ENCODE assay signal across 15 cellular contexts in genomic region chr2:196123679-196124373, GRCh38. TPM values are rescaled to one million over a fixed set of nuclear protein-coding genes. Genes with fewer than 3 reads are reported as not detected.
DNase-seq lines count a peak whose midpoint lies in the region; ATAC-seq, FAIRE-seq and TF ChIP-seq lines count a peak whose summit lies in the region.
"Had no signal": no experiment of that assay in that cellular context is flagged by ENCODE, and none has a peak within 500 bp of the region (broad histone marks: within the 10 kb centered on the region; RNA-seq: fewer than 3 reads in every experiment).

No MANE protein-coding gene starts in this region.

- no peaks in the 10 kb centered on the region for H4K20me1 ChIP-seq in H1 (replicated peaks in 1 of 2; ENCODE audit: control insufficient read depth in 1 of 2, insufficient read depth in 2 of 2, low read length in 2 of 2)

- H3K4me2 ChIP-seq in H1 (ENCODE audit: insufficient read depth in 1 of 2, low read depth in 2 of 2, low read length in 2 of 2): no peak overlapping the region

- POLR2A ChIA-PET in H1 (lab: Charles Lee; ENCODE audit: partially characterized antibody): no interaction called here

- no peak overlapping the region for H3K23ac ChIP-seq in H1 (ENCODE audit: insufficient read length)

- no peak overlapping the region for H3K14ac ChIP-seq in H1 (ENCODE audit: insufficient read length)

- H3K79me2 ChIP-seq in H1 (ENCODE audit: control insufficient read depth in 1 of 2, insufficient read depth in 2 of 2, low read length in 2 of 2): no peaks in the 10 kb centered on the region

- H3K56ac ChIP-seq in H1 (replicated peaks; ENCODE audit: insufficient read length, low read depth, low read length): no peak overlapping the region

- H2BK15ac ChIP-seq in H1 (ENCODE audit: low read length): no peak overlapping the region

- H2BK120ac ChIP-seq in H1 (replicated peaks; ENCODE audit: low read depth, low read length): no peak overlapping the region

- no peak overlapping the region for H3K4me3 ChIP-seq in H1 (ENCODE audit: extremely low read depth in 1 of 4, insufficient read depth in 2 of 4, low read depth in 3 of 4, low read length in 4 of 4)
- H3K4me3 ChIP-seq: lower lobe of right lung, tibial nerve had no signal

- TF ChIP-seq CTCF in H1 (IDR thresholded peaks at IDR 0.05; ENCODE audit: control extremely low read depth in 1 of 3, insufficient read depth in 1 of 3, low read depth in 1 of 3, low read length in 3 of 3): no peak

- H3K4ac ChIP-seq in H1 (replicated peaks; ENCODE audit: insufficient read length, low read depth, low read length): no peak overlapping the region

- peaks cover 0 to 4% (median 1%) of the 10 kb centered on the region in 4 experiments; a peak in 3 of 8 replicates for H3K36me3 ChIP-seq in H1 (ENCODE audit: control insufficient read depth in 2 of 4, insufficient read depth in 4 of 4, low read length in 3 of 4)
- H3K36me3 ChIP-seq: lower lobe of right lung, tibial nerve had no signal

- H3K18ac ChIP-seq in H1 (ENCODE audit: extremely low read depth, low read length): no peak overlapping the region

- H3K79me1 ChIP-seq in H1 (ENCODE audit: low read depth, low read length): no peaks in the 10 kb centered on the region

- CTCF ChIA-PET in H1 (lab: Charles Lee; ENCODE audit: partially characterized antibody): interaction anchor here (1.1 kb wide), 1 partner anchor 9 kb away, joined by 4 read pairs; no protein-coding TSS in a partner anchor

- H2BK12ac ChIP-seq in H1 (ENCODE audit: low read depth, low read length): peak overlapping the region; percentile 9; the same call in 1 of the 2 replicates

- no peak overlapping the region for H4K8ac ChIP-seq in H1 (ENCODE audit: extremely low read depth, insufficient read depth, low read length)

- ATAC-seq in HG02571 (IDR thresholded peaks at IDR 0.05; ENCODE audit: unreplicated experiment): no peak
- ATAC-seq: lower lobe of right lung had no signal

- H4K5ac ChIP-seq in H1 (ENCODE audit: insufficient read length, low read depth, low read length): no peak overlapping the region

- H3K23me2 ChIP-seq in H1 (ENCODE audit: low read depth, low read length): no peaks in the 10 kb centered on the region

- 92% methylated on average over 6 of the region's 6 CpGs; no CpG with 5 or more reads in 1 of the 2 experiments for WGBS in H1 (ENCODE audit: extremely low coverage in 1 of 2, insufficient coverage in 1 of 2, insufficient read length in 1 of 2, insufficient replicate concordance in 2 of 2, low coverage in 1 of 2, low lambda C conversion rate in 2 of 2, missing lambda C conversion rate in 1 of 2), 2 experiments

- peak overlapping the region; percentile 74 for H2AFZ ChIP-seq in H1 (ENCODE audit: low read length)

- no peak overlapping the region for H3K9ac ChIP-seq in H1 (replicated peaks in 1 of 4; ENCODE audit: extremely low read depth in 1 of 4, low read depth in 3 of 4, low read length in 3 of 4)

- no peaks in the 10 kb centered on the region for H3K4me1 ChIP-seq in H1 (replicated peaks in 1 of 4; ENCODE audit: control insufficient read depth in 3 of 4, insufficient read depth in 4 of 4, low read length in 3 of 4)
- H3K4me1 ChIP-seq: lower lobe of right lung, tibial nerve had no signal

- no peak for TF ChIP-seq EP300 in H1 (IDR thresholded peaks at IDR 0.05; ENCODE audit: borderline replicate concordance in 1 of 2, low read depth in 2 of 2, low read length in 2 of 2)

- H2BK20ac ChIP-seq in H1 (ENCODE audit: low read length): no peak overlapping the region

- no peak overlapping the region for H2BK5ac ChIP-seq in H1 (ENCODE audit: low read depth, low read length)

- H3K27me3 ChIP-seq in H1 (replicated peaks in 1 of 4; ENCODE audit: control insufficient read depth in 3 of 4, extremely low read depth in 1 of 4, insufficient read depth in 3 of 4, low read length in 3 of 4): no peaks in the 10 kb centered on the region
- H3K27me3 ChIP-seq: tibial nerve had no signal

- H3K27ac ChIP-seq in H1 (ENCODE audit: low read depth, low read length): no peak overlapping the region
- H3K27ac ChIP-seq: lower lobe of right lung, tibial nerve had no signal

- no peak overlapping the region for H2AK5ac ChIP-seq in H1 (ENCODE audit: low read depth, low read length)

- TF ChIP-seq POLR2A in H1 (IDR thresholded peaks at IDR 0.05; ENCODE audit: control extremely low read depth in 1 of 2, low read depth in 2 of 2, low read length in 2 of 2): no peak

- no peak for FAIRE-seq in H1 (lab: Jason Lieb, UNC)
- no peak for FAIRE-seq in RCC 7860 (lab: Jason Lieb, UNC)

- DNase-seq in AG20443 (ENCODE audit: low spot score) (peak; percentile 24), RPMI7951 (ENCODE audit: low read depth) (peak; percentile 48), H1 (ENCODE audit: low read depth in 1 of 2, low spot score in 2 of 2) (no peak), myocyte (ENCODE audit: low read depth) (peak; percentile 32), occipital lobe (lab: John Stamatoyannopoulos, UW) (no peak), RCC 7860 (ENCODE audit: low spot score) (no peak)
- DNase-seq in activated CD4-positive, CD25-positive, alpha-beta regulatory T cell treated with anti-CD3 and anti-CD28 coated beads, Interleukin-2, amount 50 U/mL, for 72 hours: no peak
- DNase-seq: ACHN; activated CD4-positive, alpha-beta T cell treated with anti-CD3 and anti-CD28 coated beads for 4 hours; activated T-cell treated with anti-CD3 and anti-CD28 coated beads, Interleukin-2, amount 50 U/mL, for 48 hours; anterior cingulate cortex; lower lobe of right lung; NCI-H446 had no signal

- H3K9me3 ChIP-seq in H1 (ENCODE audit: insufficient read depth in 2 of 2, low read depth in 1 of 2, low read length in 1 of 2): peaks cover 12 to 14% of the 10 kb centered on the region in 2 experiments; a peak in 3 of 4 replicates
- H3K9me3 ChIP-seq: tibial nerve had no signal

- no peak for TF ChIP-seq RAD21 in H1 (IDR thresholded peaks at IDR 0.05 in 1 of 2, conservative IDR thresholded peaks at IDR 0.05 in 1 of 2; ENCODE audit: low read depth in 2 of 2, low read length in 2 of 2)

- no peak overlapping the region for H4K91ac ChIP-seq in H1 (replicated peaks; ENCODE audit: insufficient read length, low read length)

TF ChIP-seq in H1, 55 proteins besides CTCF, POLR2A, EP300 and RAD21:
- TF ChIP-seq SIX5 (IDR thresholded peaks at IDR 0.05; ENCODE audit: low read depth, low read length) (no peak), CHD1 (IDR thresholded peaks at IDR 0.05; ENCODE audit: low read depth, low read length) (no peak), SIN3A (conservative IDR thresholded peaks at IDR 0.05 in 1 of 2, IDR thresholded peaks at IDR 0.05 in 1 of 2; ENCODE audit: low read depth in 1 of 2, low read length in 2 of 2) (no peak), PHF8 (conservative IDR thresholded peaks at IDR 0.05; ENCODE audit: low read depth, low read length) (no peak), ATF2 (IDR thresholded peaks at IDR 0.05; ENCODE audit: low read length) (no peak)
TF ChIP-seq in H1: peak in this region for 0.

RNA-seq across cellular contexts. Expression of gene STK17B, which starts 47.6 kb away (rescaled TPM):
- total RNA-seq in RPMI7951 (2014; rRNA removed; shearing (Covaris generic)): 69.9 and 75.5 TPM in 2 replicates
- total RNA-seq in H1 (2021; fragmentation: NEBNext Ultra II Directional; extraction: Animal tissue kit (Norgen Biotek cat#: 25700)): 10.5 and 11.8 TPM in 2 replicates
- polyA plus RNA-seq in H1 (2011; rRNA removed): 0.88 and 1.8 TPM in 2 replicates
- 2.1 TPM for polyA plus RNA-seq in H1 (2011; cell fraction: cytosol; rRNA removed)
- polyA plus RNA-seq in H1 (2011; cell fraction: nucleus; rRNA removed): 0.81 TPM
- 1.5 to 6.2 TPM (median 2.0 TPM) in 4 replicates for polyA plus RNA-seq in H1 (2012, experiment 1 of 2)
- polyA plus RNA-seq in H1 (2012, experiment 2 of 2): 0.47 TPM
- polyA plus RNA-seq in H1 (2013, experiment 1 of 2): 4.5 TPM
- polyA plus RNA-seq in H1 (2013, experiment 2 of 2): 4.4 TPM
- 3.7 and 8.3 TPM in 2 replicates for polyA minus RNA-seq in H1 (2011; rRNA and poly(A)+ RNA removed)
- 4.5 TPM for polyA minus RNA-seq in H1 (2011; cell fraction: cytosol; rRNA and poly(A)+ RNA removed)
- polyA minus RNA-seq in H1 (2011; cell fraction: nucleus; rRNA and poly(A)+ RNA removed): 6.0 TPM
- total RNA-seq in myocyte: 73.9 and 80.1 TPM in 2 replicates
- 12.1 TPM for polyA plus RNA-seq in myocyte (2012)
- 8.1 TPM for total RNA-seq in occipital lobe

RNA-seq across cellular contexts. Expression of gene DNAH7, which starts 55.2 kb away (rescaled TPM):
- total RNA-seq in RPMI7951 (2014; rRNA removed; shearing (Covaris generic)): 0.78 and 1.3 TPM in 2 replicates
- 0.07 and 0.21 TPM in 2 replicates for total RNA-seq in H1 (2021; fragmentation: NEBNext Ultra II Directional; extraction: Animal tissue kit (Norgen Biotek cat#: 25700))
- polyA plus RNA-seq in H1 (2011; rRNA removed): 0.08 TPM in 2 replicates
- polyA plus RNA-seq in H1 (2011; cell fraction: cytosol; rRNA removed): 0.05 TPM
- 0.41 TPM for polyA plus RNA-seq in H1 (2011; cell fraction: nucleus; rRNA removed)
- 0.12 to 0.54 TPM (median 0.23 TPM) in 4 replicates for polyA plus RNA-seq in H1 (2012, experiment 1 of 2)
- not detected for polyA plus RNA-seq in H1 (2012, experiment 2 of 2)
- 0.08 TPM for polyA plus RNA-seq in H1 (2013, experiment 1 of 2)
- polyA plus RNA-seq in H1 (2013, experiment 2 of 2): 0.07 TPM
- 0.09 and 0.17 TPM in 2 replicates for polyA minus RNA-seq in H1 (2011; rRNA and poly(A)+ RNA removed)
- not detected for polyA minus RNA-seq in H1 (2011; cell fraction: cytosol; rRNA and poly(A)+ RNA removed)
- 0.50 TPM for polyA minus RNA-seq in H1 (2011; cell fraction: nucleus; rRNA and poly(A)+ RNA removed)
- total RNA-seq in myocyte: 0.80 and 1.4 TPM in 2 replicates
- polyA plus RNA-seq in myocyte (2012): 0.26 TPM
- total RNA-seq in occipital lobe: 16.5 TPM

Comparison
In these comparisons a context has a peak if more than half of its experiments do, and no peak if none do; other contexts are left out.
1. DNase-seq: peak in AG20443 (single experiment), RPMI7951 (single experiment) and myocyte (single experiment); none in H1 (0 of 2), occipital lobe (single experiment), RCC 7860 (single experiment) and activated CD4-positive, CD25-positive, alpha-beta regulatory T cell treated with anti-CD3 and anti-CD28 coated beads, Interleukin-2, amount 50 U/mL, for 72 hours (single experiment).